11 cellular contexts compared by ENCODE assay signal in genomic region chr3:56989434-56990294, GRCh38.
DNase-seq lines count a peak whose midpoint lies in the region; ATAC-seq, FAIRE-seq and TF ChIP-seq lines count a peak whose summit lies in the region.
"Had no signal": no experiment of that assay in that cellular context is flagged by ENCODE, and none has a peak within 500 bp of the region (broad histone marks: within the 10 kb centered on the region; RNA-seq: fewer than 3 reads in every experiment).

No MANE protein-coding gene starts in this region.

- H3K9ac ChIP-seq in H1 (replicated peaks in 1 of 4; ENCODE audit: extremely low read depth in 1 of 4, low read depth in 3 of 4, low read length in 3 of 4): no peak overlapping the region; a peak in 1 of 7 replicates

- no peak overlapping the region for H2BK20ac ChIP-seq in H1 (ENCODE audit: low read length)

- H4K20me1 ChIP-seq in H1 (replicated peaks in 1 of 2; ENCODE audit: control insufficient read depth in 1 of 2, insufficient read depth in 2 of 2, low read length in 2 of 2): no peaks in the 10 kb centered on the region

- no peak overlapping the region; the same call in 1 of the 2 replicates for H2BK5ac ChIP-seq in H1 (ENCODE audit: low read depth, low read length)

- no peak overlapping the region for H3K27ac ChIP-seq in H1 (ENCODE audit: low read depth, low read length)
- no peak overlapping the region for H3K27ac ChIP-seq in psoas muscle
- H3K27ac ChIP-seq: PC-9 had no signal

- no peak overlapping the region for H2BK15ac ChIP-seq in H1 (ENCODE audit: low read length)

- H2AK5ac ChIP-seq in H1 (ENCODE audit: low read depth, low read length): 0 out of 2 replicates have a peak overlapping the region, but pooled peaks have one; percentile 76

- H3K36me3 ChIP-seq in H1 (ENCODE audit: control insufficient read depth in 2 of 4, insufficient read depth in 4 of 4, low read length in 3 of 4) (no peaks in the 10 kb centered on the region), psoas muscle (ENCODE audit: insufficient read depth in 1 of 2, low read depth in 1 of 2) (no peaks in the 10 kb centered on the region)

- no peaks in the 10 kb centered on the region; the same call in 1 of the 2 replicates for H3K79me1 ChIP-seq in H1 (ENCODE audit: low read depth, low read length)

- TF ChIP-seq EP300 in H1 (IDR thresholded peaks at IDR 0.05; ENCODE audit: borderline replicate concordance in 1 of 2, low read depth in 2 of 2, low read length in 2 of 2): no peak

- no peak overlapping the region for H3K23ac ChIP-seq in H1 (ENCODE audit: insufficient read length)

- H3K27me3 ChIP-seq in H1 (replicated peaks in 1 of 4; ENCODE audit: control insufficient read depth in 3 of 4, extremely low read depth in 1 of 4, insufficient read depth in 3 of 4, low read length in 3 of 4) (no peaks in the 10 kb centered on the region), psoas muscle (ENCODE audit: insufficient read depth in 3 of 3, low read length in 2 of 3) (peaks cover 0 to 6% (median 0%) of the 10 kb centered on the region in 3 donors)

- intact Hi-C loops in left ventricle myocardium superior (cut with micrococcal nuclease): loop anchor here (1.0 to 10.0 kb wide), 3 partner anchors 75 to 287 kb away; partner anchors contain the start of genes ARHGEF3 and SPATA12
- intact Hi-C loops in psoas muscle (cut with DNase I): loop anchor here (1.0 to 10.0 kb wide), 6 partner anchors 85 to 287 kb away; partner anchors contain the start of genes ARHGEF3 (in 2 of the 2) and APPL1 (in 1 of the 2)

- H3K4me3 ChIP-seq in H1 (ENCODE audit: extremely low read depth in 1 of 4, insufficient read depth in 2 of 4, low read depth in 3 of 4, low read length in 4 of 4) (no peak overlapping the region), psoas muscle (no peak overlapping the region)
- H3K4me3 ChIP-seq: PC-9 had no signal

- peak; percentile 85 for ATAC-seq in left ventricle myocardium superior
- peak; percentile 27 to 70 (median 57) for ATAC-seq in psoas muscle
- ATAC-seq in HG02678 (IDR thresholded peaks at IDR 0.05; ENCODE audit: unreplicated experiment): no peak
- no peak for ATAC-seq in GM19035 (IDR thresholded peaks at IDR 0.05; ENCODE audit: unreplicated experiment)

- no peak overlapping the region for H3K18ac ChIP-seq in H1 (ENCODE audit: extremely low read depth, low read length)

- no peak for TF ChIP-seq CTCF in H1 (IDR thresholded peaks at IDR 0.05; ENCODE audit: control extremely low read depth in 1 of 3, insufficient read depth in 1 of 3, low read depth in 1 of 3, low read length in 3 of 3)
- no peak for TF ChIP-seq CTCF in psoas muscle (IDR thresholded peaks at IDR 0.05)

- H3K79me2 ChIP-seq in H1 (ENCODE audit: control insufficient read depth in 1 of 2, insufficient read depth in 2 of 2, low read length in 2 of 2): no peaks in the 10 kb centered on the region

- POLR2A ChIA-PET in H1 (lab: Charles Lee; ENCODE audit: partially characterized antibody): interaction anchor here (0.6 to 1.3 kb wide), 3 partner anchors 13 to 307 kb away, joined by 3 to 7 read pairs (median 3); partner anchors contain the start of gene TASOR

- FAIRE-seq in H1 (lab: Jason Lieb, UNC): no peak
- FAIRE-seq: urothelium cell line had no signal

- H3K4ac ChIP-seq in H1 (replicated peaks; ENCODE audit: insufficient read length, low read depth, low read length): no peak overlapping the region

- no peak overlapping the region for H4K5ac ChIP-seq in H1 (ENCODE audit: insufficient read length, low read depth, low read length)

- no peak for TF ChIP-seq RAD21 in H1 (IDR thresholded peaks at IDR 0.05 in 1 of 2, conservative IDR thresholded peaks at IDR 0.05 in 1 of 2; ENCODE audit: low read depth in 2 of 2, low read length in 2 of 2)

- peak; percentile 33 for DNase-seq in DMS79 treated with DMSO at 0.1 percent for 48 hours (lab: John Stamatoyannopoulos, UW)
- DNase-seq in H1 (ENCODE audit: low read depth in 1 of 2, low spot score in 2 of 2): no peak
- peak; percentile 75 for DNase-seq in left ventricle myocardium superior
- DNase-seq in psoas muscle: peak; percentile 52 to 77
- DNase-seq in hepatic stellate cell (ENCODE audit: low spot score): no peak
- DNase-seq in H4 (ENCODE audit: low spot score): no peak
- DNase-seq: kidney had no signal

- H4K8ac ChIP-seq in H1 (ENCODE audit: extremely low read depth, insufficient read depth, low read length): no peak overlapping the region

- 84% methylated on average over 12 of the region's 12 CpGs; no CpG with 5 or more reads in 1 of the 2 experiments for WGBS in H1 (ENCODE audit: extremely low coverage in 1 of 2, insufficient coverage in 1 of 2, insufficient read length in 1 of 2, insufficient replicate concordance in 2 of 2, low coverage in 1 of 2, low lambda C conversion rate in 2 of 2, missing lambda C conversion rate in 1 of 2), 2 experiments
- WGBS in psoas muscle, 3 donors: 45 to 57% (median 47%) methylated on average over 12 of the region's 12 CpGs

- no peak overlapping the region for H2AFZ ChIP-seq in H1 (ENCODE audit: low read length)
- H2AFZ ChIP-seq: PC-9 had no signal

- H3K4me1 ChIP-seq in H1 (replicated peaks in 1 of 4; ENCODE audit: control insufficient read depth in 3 of 4, insufficient read depth in 4 of 4, low read length in 3 of 4) (peaks cover 0 to 12% (median 3%) of the 10 kb centered on the region in 4 experiments; a peak in 5 of 7 replicates), psoas muscle (no peaks in the 10 kb centered on the region)

- H3K23me2 ChIP-seq in H1 (ENCODE audit: low read depth, low read length): no peaks in the 10 kb centered on the region

- H2BK12ac ChIP-seq in H1 (ENCODE audit: low read depth, low read length): no peak overlapping the region

- no peak for TF ChIP-seq POLR2A in H1 (IDR thresholded peaks at IDR 0.05; ENCODE audit: control extremely low read depth in 1 of 2, low read depth in 2 of 2, low read length in 2 of 2)

- H3K9me3 ChIP-seq in H1 (ENCODE audit: insufficient read depth in 2 of 2, low read depth in 1 of 2, low read length in 1 of 2): no peaks in the 10 kb centered on the region
- no peaks in the 10 kb centered on the region for H3K9me3 ChIP-seq in psoas muscle

- H3K56ac ChIP-seq in H1 (replicated peaks; ENCODE audit: insufficient read length, low read depth, low read length): no peak overlapping the region

- H3K14ac ChIP-seq in H1 (ENCODE audit: insufficient read length): no peak overlapping the region

- H3K4me2 ChIP-seq in H1 (ENCODE audit: insufficient read depth in 1 of 2, low read depth in 2 of 2, low read length in 2 of 2): 0 out of 4 replicates have a peak overlapping the region, but pooled peaks of 1 of the 2 experiments have one; percentile 6
- H3K4me2 ChIP-seq: PC-9 had no signal

- CTCF ChIA-PET in H1 (lab: Charles Lee; ENCODE audit: partially characterized antibody): interaction anchor here (0.6 to 8.7 kb wide), 56 partner anchors 8 to 649 kb away, joined by 3 to 178 read pairs (median 5); partner anchors contain the start of genes ARHGEF3 and SPATA12

- no peak overlapping the region for H4K91ac ChIP-seq in H1 (replicated peaks; ENCODE audit: insufficient read length, low read length)

- H2BK120ac ChIP-seq in H1 (replicated peaks; ENCODE audit: low read depth, low read length): no peak overlapping the region

TF ChIP-seq in H1, 55 proteins besides CTCF, POLR2A, EP300 and RAD21:
- TF ChIP-seq ASH2L (IDR thresholded peaks at IDR 0.05; ENCODE audit: low read length): no peak
- TF ChIP-seq CREB1 (IDR thresholded peaks at IDR 0.05): no peak
- no peak for TF ChIP-seq RBBP5 (IDR thresholded peaks at IDR 0.05; ENCODE audit: borderline replicate concordance, low read depth, low read length)
- no peak for TF ChIP-seq E2F6 (IDR thresholded peaks at IDR 0.05)
- TF ChIP-seq CBX5 (IDR thresholded peaks at IDR 0.05; ENCODE audit: low read depth, low read length): no peak
- no peak for TF ChIP-seq GABPA (IDR thresholded peaks at IDR 0.05; ENCODE audit: borderline replicate concordance, insufficient read depth, low read length)
- no peak for TF ChIP-seq ATF2 (IDR thresholded peaks at IDR 0.05; ENCODE audit: low read length)
- no peak for TF ChIP-seq FOSL1 (IDR thresholded peaks at IDR 0.05; ENCODE audit: insufficient read depth, low read depth, low read length)
- no peak for TF ChIP-seq MAFK (IDR thresholded peaks at IDR 0.05; ENCODE audit: low read depth, low read length)
- no peak for TF ChIP-seq TBP (IDR thresholded peaks at IDR 0.05; ENCODE audit: low read depth, low read length)
- TF ChIP-seq TCF12 (IDR thresholded peaks at IDR 0.05; ENCODE audit: low read depth, low read length): no peak

Comparison
In these comparisons a context has a peak if more than half of its experiments do, and no peak if none do; other contexts are left out.
1. DNase-seq: peak in DMS79 treated with DMSO at 0.1 percent for 48 hours (single experiment), left ventricle myocardium superior (single experiment) and psoas muscle (2 of 2); none in H1 (0 of 2), hepatic stellate cell (single experiment) and H4 (single experiment).
2. ATAC-seq: peak in left ventricle myocardium superior (single experiment) and psoas muscle (4 of 4); none in HG02678 (single experiment) and GM19035 (single experiment).